ENCODE assay signal across 11 cellular contexts in the genomic region with DNA sequence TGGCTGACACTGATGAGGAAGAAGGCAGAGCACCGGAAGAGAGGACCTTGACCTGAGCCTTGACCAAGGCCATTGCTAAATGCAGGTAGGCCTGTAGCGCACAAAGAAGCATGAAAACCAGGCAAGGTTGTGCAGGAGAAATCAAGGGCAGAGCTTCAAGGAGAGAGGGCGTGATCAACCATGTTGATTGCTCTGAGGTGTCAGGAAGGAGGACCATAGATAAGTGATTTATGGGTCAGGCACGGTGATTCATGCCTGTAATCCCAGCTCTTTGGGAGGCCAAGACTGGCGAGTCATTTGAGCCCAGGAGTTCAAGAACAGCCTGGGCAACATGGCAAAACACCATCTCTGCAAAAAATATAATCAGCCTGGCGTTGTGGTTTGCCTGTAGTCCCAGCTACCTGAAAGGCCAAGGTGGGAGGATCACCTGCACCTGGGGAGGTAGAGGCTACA. TPM values are rescaled to one million over a fixed set of nuclear protein-coding genes. Genes with fewer than 3 reads are reported as not detected.
A peak's percentile ranks its signal among the peaks of the same experiment; 100 is the strongest.
DNase-seq lines count a peak whose midpoint lies in the region; ATAC-seq and TF ChIP-seq lines count a peak whose summit lies in the region.
"Had no signal": no experiment of that assay in that cellular context is flagged by ENCODE, and none has a peak within 500 bp of the region (broad histone marks: within the 10 kb centered on the region; RNA-seq: fewer than 3 reads in every experiment).

No MANE protein-coding gene starts in this region.

- peak overlapping the region; percentile 21 for H3K4me3 Mint-ChIP-seq in activated T-helper 1 cell treated with anti-CD3 and anti-CD28 coated beads, Interleukin-12 subunit alpha, Interleukin-12 subunit beta, Interleukin-2, Interleukin-4 antibody, amounts not matched to agents 30 ng/mL and 10 ng/mL and 1 ng/mL, durations not matched to agents 14 hours and 24 hours and 36 hours
- H3K4me3 Mint-ChIP-seq: mesothelial cell of epicardium had no signal

- H3K27me3 Mint-ChIP-seq in activated T-helper 1 cell treated with anti-CD3 and anti-CD28 coated beads, Interleukin-12 subunit alpha, Interleukin-12 subunit beta, Interleukin-2, Interleukin-4 antibody, amounts not matched to agents 30 ng/mL and 10 ng/mL and 1 ng/mL, durations not matched to agents 14 hours and 24 hours and 36 hours (ENCODE audit: insufficient read depth): no peaks in the 10 kb centered on the region

- peaks cover 94% of the 10 kb centered on the region for H3K4me1 Mint-ChIP-seq in activated T-helper 1 cell treated with anti-CD3 and anti-CD28 coated beads, Interleukin-12 subunit alpha, Interleukin-12 subunit beta, Interleukin-2, Interleukin-4 antibody, amounts not matched to agents 30 ng/mL and 10 ng/mL and 1 ng/mL, durations not matched to agents 14 hours and 24 hours and 36 hours (ENCODE audit: low read depth)

- no peaks in the 10 kb centered on the region for H3K9me3 Mint-ChIP-seq in activated T-helper 1 cell treated with anti-CD3 and anti-CD28 coated beads, Interleukin-12 subunit alpha, Interleukin-12 subunit beta, Interleukin-2, Interleukin-4 antibody, amounts not matched to agents 30 ng/mL and 10 ng/mL and 1 ng/mL, durations not matched to agents 14 hours and 24 hours and 36 hours
- H3K9me3 Mint-ChIP-seq: mesothelial cell of epicardium had no signal

- ATAC-seq in right cardiac atrium (no peak), upper lobe of right lung (no peak), HG03039 (IDR thresholded peaks at IDR 0.05; ENCODE audit: unreplicated experiment) (no peak), HG02970 (IDR thresholded peaks at IDR 0.05; ENCODE audit: low FRiP score, unreplicated experiment) (no peak)

- peaks cover 67% of the 10 kb centered on the region for H3K4me1 ChIP-seq in right cardiac atrium (ENCODE audit: control insufficient read depth, insufficient read depth, low read length)
- peaks cover 94% of the 10 kb centered on the region for H3K4me1 ChIP-seq in upper lobe of right lung

- H3K27me3 ChIP-seq in right cardiac atrium (ENCODE audit: control insufficient read depth, insufficient read depth) (no peaks in the 10 kb centered on the region), upper lobe of right lung (no peaks in the 10 kb centered on the region)

- H3K4me3 ChIP-seq in right cardiac atrium (ENCODE audit: low read length): no peak overlapping the region
- no peak overlapping the region for H3K4me3 ChIP-seq in upper lobe of right lung

- 76% methylated on average over 6 of the region's 6 CpGs for WGBS in right cardiac atrium

- no peak for TF ChIP-seq CTCF in upper lobe of right lung (IDR thresholded peaks at IDR 0.05)

- H3K27ac Mint-ChIP-seq in activated T-helper 1 cell treated with anti-CD3 and anti-CD28 coated beads, Interleukin-12 subunit alpha, Interleukin-12 subunit beta, Interleukin-2, Interleukin-4 antibody, amounts not matched to agents 30 ng/mL and 10 ng/mL and 1 ng/mL, durations not matched to agents 14 hours and 24 hours and 36 hours: peak overlapping the region; percentile 70
- H3K27ac Mint-ChIP-seq: mesothelial cell of epicardium had no signal

- peak overlapping the region; percentile 25 for H3K27ac ChIP-seq in right cardiac atrium (ENCODE audit: low read length)
- peak overlapping the region; percentile 61 for H3K27ac ChIP-seq in upper lobe of right lung
- H3K27ac ChIP-seq: WERI-Rb-1 had no signal

- H3K36me3 Mint-ChIP-seq in activated T-helper 1 cell treated with anti-CD3 and anti-CD28 coated beads, Interleukin-12 subunit alpha, Interleukin-12 subunit beta, Interleukin-2, Interleukin-4 antibody, amounts not matched to agents 30 ng/mL and 10 ng/mL and 1 ng/mL, durations not matched to agents 14 hours and 24 hours and 36 hours (ENCODE audit: low read depth): peaks cover 40% of the 10 kb centered on the region

- peak; percentile 18 for DNase-seq in stimulated activated CD4-positive, alpha-beta T cell treated with anti-CD3 and anti-CD28 coated beads, Interleukin-1b, Interleukin-23, amount 100 ng/mL, for 48 hours
- no peak for DNase-seq in stimulated activated CD4-positive, alpha-beta T cell treated with anti-CD3 and anti-CD28 coated beads, Interleukin-4, amount 100 ng/mL, for 4 hours
- DNase-seq in activated T-helper 1 cell treated with anti-CD3 and anti-CD28 coated beads, Interleukin-12 subunit alpha, Interleukin-12 subunit beta, Interleukin-2, Interleukin-4 antibody, amounts not matched to agents 30 ng/mL and 10 ng/mL and 1 ng/mL, durations not matched to agents 14 hours and 24 hours and 36 hours (ENCODE audit: low spot score): no peak
- DNase-seq in right cardiac atrium: peak in 2 of 3 donors; percentile 2 to 32
- no peak for DNase-seq in upper lobe of right lung
- no peak for DNase-seq in iPS-NIHi7 (ENCODE audit: extremely low spot score)
- DNase-seq: COR-L47, WERI-Rb-1 had no signal

- H3K36me3 ChIP-seq in upper lobe of right lung: no peaks in the 10 kb centered on the region

- intact Hi-C loops in activated T-helper 1 cell treated with anti-CD3 and anti-CD28 coated beads, Interleukin-12 subunit alpha, Interleukin-12 subunit beta, Interleukin-2, Interleukin-4 antibody, amounts not matched to agents 30 ng/mL and 10 ng/mL and 1 ng/mL, durations not matched to agents 14 hours and 24 hours and 36 hours (cut with micrococcal nuclease): loop anchor here (1.0 kb wide), 1 partner anchor 7 kb away; no protein-coding TSS in a partner anchor
- intact Hi-C loops in right cardiac atrium (cut with DNase I): no loop called here
- intact Hi-C loops in upper lobe of right lung (cut with DNase I): no loop called here

- H3K9me3 ChIP-seq in right cardiac atrium (ENCODE audit: control insufficient read depth, low read length): no peaks in the 10 kb centered on the region
- no peaks in the 10 kb centered on the region for H3K9me3 ChIP-seq in upper lobe of right lung

RNA-seq across cellular contexts. Expression of gene PLCG1, which starts 12.4 kb away (rescaled TPM):
- 203 and 205 TPM in 2 replicates for total RNA-seq in activated T-helper 1 cell treated with anti-CD3 and anti-CD28 coated beads, Interleukin-12 subunit alpha, Interleukin-12 subunit beta, Interleukin-2, Interleukin-4 antibody, amounts not matched to agents 30 ng/mL and 10 ng/mL and 1 ng/mL, durations not matched to agents 14 hours and 24 hours and 36 hours
- total RNA-seq in right cardiac atrium (10 to 100 TPM; 50.1 to 62.2 (median 58.3) TPM), upper lobe of right lung (120 TPM)
- polyA plus RNA-seq in right cardiac atrium: 45.6 TPM

Comparison
In these comparisons a context has a peak if more than half of its experiments do, and no peak if none do; other contexts are left out.
1. DNase-seq: peak in stimulated activated CD4-positive, alpha-beta T cell treated with anti-CD3 and anti-CD28 coated beads, Interleukin-1b, Interleukin-23, amount 100 ng/mL, for 48 hours (single experiment) and right cardiac atrium (2 of 3); none in stimulated activated CD4-positive, alpha-beta T cell treated with anti-CD3 and anti-CD28 coated beads, Interleukin-4, amount 100 ng/mL, for 4 hours (0 of 2), activated T-helper 1 cell treated with anti-CD3 and anti-CD28 coated beads, Interleukin-12 subunit alpha, Interleukin-12 subunit beta, Interleukin-2, Interleukin-4 antibody, amounts not matched to agents 30 ng/mL and 10 ng/mL and 1 ng/mL, durations not matched to agents 14 hours and 24 hours and 36 hours (single experiment), upper lobe of right lung (single experiment) and iPS-NIHi7 (single experiment).